Comparison of ENCODE assay signal across 13 cellular contexts in genomic region chr7:25009271-25009670, GRCh38. TPM values are rescaled to one million over a fixed set of nuclear protein-coding genes. Genes with fewer than 3 reads are reported as not detected.
DNase-seq lines count a peak whose midpoint lies in the region; ATAC-seq and TF ChIP-seq lines count a peak whose summit lies in the region.
"Had no signal": no experiment of that assay in that cellular context is flagged by ENCODE, and none has a peak within 500 bp of the region (broad histone marks: within the 10 kb centered on the region; RNA-seq: fewer than 3 reads in every experiment).

No MANE protein-coding gene starts in this region.

- no peak overlapping the region for H3K4me3 ChIP-seq in MG63
- no peak overlapping the region for H3K4me3 ChIP-seq in choroid plexus epithelial cell (ENCODE audit: low read depth, low read length)
- H3K4me3 ChIP-seq: mucosa of descending colon, stomach had no signal

- H3K36me3 ChIP-seq in MG63: no peaks in the 10 kb centered on the region
- H3K36me3 ChIP-seq: stomach had no signal

- no peaks in the 10 kb centered on the region for H3K27me3 ChIP-seq in MG63
- H3K27me3 ChIP-seq: stomach had no signal

- H3K9me3 ChIP-seq in MG63: no peaks in the 10 kb centered on the region
- H3K9me3 ChIP-seq: Caco-2, mucosa of descending colon had no signal

- peak; percentile 69 for DNase-seq in Daoy (ENCODE audit: low read depth)
- peak; percentile 81 for DNase-seq in MG63
- DNase-seq in choroid plexus epithelial cell (ENCODE audit: low read depth): peak; percentile 94
- peak; percentile 68 for DNase-seq in myocyte (ENCODE audit: low read depth)
- no peak for DNase-seq in NCI-H1092 treated with DMSO at 0.1 percent for 48 hours (lab: John Stamatoyannopoulos, UW)
- DNase-seq in activated naive CD4-positive, alpha-beta T cell treated with anti-CD3 and anti-CD28 coated beads, Interleukin-2, amount 50 U/mL, for 16 hours: no peak
- DNase-seq in activated naive CD4-positive, alpha-beta T cell (lab: John Stamatoyannopoulos, UW): no peak
- DNase-seq: activated B cell treated with CpG ODN at 0.5 μM for 24 hours; activated T-cell treated with anti-CD3 and anti-CD28 coated beads, Interleukin-2, amount 50 U/mL, for 1 hour; Caco-2; mucosa of descending colon; stomach had no signal

- ATAC-seq in GM18502 (IDR thresholded peaks at IDR 0.05; ENCODE audit: poor library complexity, unreplicated experiment): no peak
- ATAC-seq: mucosa of descending colon had no signal

- no peak for TF ChIP-seq CTCF in choroid plexus epithelial cell (conservative IDR thresholded peaks at IDR 0.05; ENCODE audit: low read depth, low read length)

RNA-seq across cellular contexts. Expression of gene OSBPL3, which starts 29.3 kb away (rescaled TPM):
- 15.5 and 18.3 TPM in 2 replicates for total RNA-seq in Daoy (2014; rRNA removed; shearing (Covaris generic))
- 2.3 and 5.6 TPM in 2 replicates for total RNA-seq in MG63 (2014; rRNA removed; shearing (Covaris generic); ENCODE audit: low replicate concordance)
- total RNA-seq in myocyte: 48.8 and 63.2 TPM in 2 replicates
- polyA plus RNA-seq in myocyte (2012): 27.8 TPM

Comparison
In these comparisons a context has a peak if more than half of its experiments do, and no peak if none do; other contexts are left out.
1. DNase-seq: peak in Daoy (single experiment), MG63 (single experiment), choroid plexus epithelial cell (single experiment) and myocyte (single experiment); none in NCI-H1092 treated with DMSO at 0.1 percent for 48 hours (single experiment), activated naive CD4-positive, alpha-beta T cell treated with anti-CD3 and anti-CD28 coated beads, Interleukin-2, amount 50 U/mL, for 16 hours (single experiment) and activated naive CD4-positive, alpha-beta T cell (0 of 4).